Comparison of ENCODE assay signal across 8 cellular contexts in the genomic region with DNA sequence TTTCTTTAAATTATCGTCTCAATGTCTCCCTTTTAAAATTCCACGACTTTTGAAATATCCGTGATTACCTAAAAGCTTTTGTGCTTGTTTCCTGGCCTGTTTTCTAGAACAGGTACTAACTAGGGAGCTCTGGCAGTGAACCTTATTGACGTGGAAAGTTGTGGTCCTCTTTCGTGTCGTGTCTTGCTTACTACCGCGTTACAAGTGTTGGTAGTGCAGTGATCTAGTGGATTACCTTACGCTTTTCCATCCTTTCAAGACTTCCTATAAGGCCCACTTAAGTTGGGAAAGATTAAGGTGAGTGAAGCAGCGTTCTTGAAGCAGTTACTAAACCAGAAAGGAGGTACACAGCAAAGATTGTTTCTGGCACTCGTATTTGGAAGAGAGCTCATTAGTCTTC. TPM values are rescaled to one million over a fixed set of nuclear protein-coding genes. Genes with fewer than 3 reads are reported as not detected.
DNase-seq lines count a peak whose midpoint lies in the region; ATAC-seq and TF ChIP-seq lines count a peak whose summit lies in the region.

No MANE protein-coding gene starts in this region.

- DNase-seq in EL (peak; percentile 32), caudate nucleus (lab: John Stamatoyannopoulos, UW) (no peak), vagina (ENCODE audit: extremely low spot score in 2 of 2) (no peak), activated gamma-delta T cell treated with Interleukin-2 at 50 U/mL for 16 hours (no peak), NCI-H1105 (lab: John Stamatoyannopoulos, UW) (no peak)

- H3F3A ChIP-seq in Loucy (ENCODE audit: low read depth): peaks cover 6% of the 10 kb centered on the region; the same call in 1 of the 2 replicates

- no peak overlapping the region for H2AFZ ChIP-seq in Loucy (ENCODE audit: low read length)

- peaks cover 43% of the 10 kb centered on the region for H4K20me1 ChIP-seq in Loucy (ENCODE audit: insufficient read depth, low read length, poor library complexity, severe bottlenecking)

- H3K4me2 ChIP-seq in Loucy (ENCODE audit: low read depth, low read length, poor library complexity, severe bottlenecking): peak overlapping the region; percentile 84

- TF ChIP-seq CTCF in Loucy (conservative IDR thresholded peaks at IDR 0.05; ENCODE audit: low read length) (no peak), vagina (IDR thresholded peaks at IDR 0.05) (no peak)

- intact Hi-C loops in vagina (cut with DNase I): loop anchor here (5.0 to 10.0 kb wide), 3 partner anchors 45 to 270 kb away; partner anchors contain the start of gene UBE2J1

- H3K4me3 ChIP-seq in Loucy (ENCODE audit: low read length, poor library complexity, severe bottlenecking) (peak overlapping the region; percentile 96), mesodermal cell (ENCODE audit: extremely low read depth, insufficient read depth, low read length, poor library complexity, severe bottlenecking) (peak overlapping the region; percentile 99), vagina (peak overlapping the region; percentile 64 to 100)

- H3K36me3 ChIP-seq in Loucy (ENCODE audit: insufficient read depth, low read length) (peaks cover 27% of the 10 kb centered on the region), mesodermal cell (ENCODE audit: control insufficient read depth, insufficient read depth, low read length) (peaks cover 37% of the 10 kb centered on the region), vagina (peaks cover 0 to 26% of the 10 kb centered on the region in 2 donors)

- peaks cover 25% of the 10 kb centered on the region for H3K4me1 ChIP-seq in Loucy (ENCODE audit: insufficient read depth, low read length, poor library complexity, severe bottlenecking)
- peaks cover 2% of the 10 kb centered on the region for H3K4me1 ChIP-seq in mesodermal cell (ENCODE audit: control insufficient read depth, insufficient read depth, low read length, poor library complexity, severe bottlenecking)
- peaks cover 43% of the 10 kb centered on the region for H3K4me1 ChIP-seq in vagina

- no peaks in the 10 kb centered on the region for H3K9me2 ChIP-seq in Loucy (replicated peaks; ENCODE audit: low read depth, low read length)

- H3K9me3 ChIP-seq in Loucy (ENCODE audit: insufficient read depth, low read depth, low read length) (no peaks in the 10 kb centered on the region), mesodermal cell (ENCODE audit: control insufficient read depth, low read length) (no peaks in the 10 kb centered on the region), vagina (no peaks in the 10 kb centered on the region)

- peak overlapping the region; percentile 97 for H3K27ac ChIP-seq in caudate nucleus (ENCODE audit: low read depth, low read length)
- peak overlapping the region; percentile 83 for H3K27ac ChIP-seq in mesodermal cell (ENCODE audit: low read depth, low read length, severe bottlenecking)
- H3K27ac ChIP-seq in vagina: peak overlapping the region; percentile 100

- H3K9ac ChIP-seq in Loucy (ENCODE audit: low read depth, low read length, poor library complexity, severe bottlenecking): peak overlapping the region; percentile 96

- no peak for ATAC-seq in HG02852 (IDR thresholded peaks at IDR 0.05; ENCODE audit: unreplicated experiment)

- 12 to 19% methylated on average over 2 to 8 of the region's 11 CpGs for WGBS in mesodermal cell (ENCODE audit: insufficient coverage in 2 of 2), 2 experiments

- H3K79me2 ChIP-seq in Loucy (ENCODE audit: insufficient read depth, low read length): peaks cover 59% of the 10 kb centered on the region

- H3K27me3 ChIP-seq in Loucy (ENCODE audit: insufficient read depth, low read length, poor library complexity, severe bottlenecking) (peaks cover 5% of the 10 kb centered on the region), vagina (no peaks in the 10 kb centered on the region)

- TF ChIP-seq POLR2A in vagina (IDR thresholded peaks at IDR 0.05): no peak

RNA-seq across cellular contexts. Expression of gene PNRC1, which starts 1.9 kb away (rescaled TPM):
- polyA plus RNA-seq in mesodermal cell (2013, experiment 1 of 2): 89.4 TPM
- polyA plus RNA-seq in mesodermal cell (2013, experiment 2 of 2): 112 TPM
- total RNA-seq in vagina: 289 TPM

RNA-seq across cellular contexts. Expression of gene SRSF12, which starts 35.4 kb away (rescaled TPM):
- polyA plus RNA-seq in mesodermal cell (2013, experiment 1 of 2): 9.6 TPM
- 9.2 TPM for polyA plus RNA-seq in mesodermal cell (2013, experiment 2 of 2)
- total RNA-seq in vagina: 0.25 TPM
